ENCODE assay signal across 1 cellular context in genomic region chr1:40693425-40693824, GRCh38.
TF ChIP-seq lines count a peak whose summit lies in the region.

No MANE protein-coding gene starts in this region.

TF ChIP-seq in HepG2, 621 proteins besides CTCF, POLR2A, EP300 and RAD21:
- TF ChIP-seq ZFP82 (CRISPR knock-in tag; IDR thresholded peaks at IDR 0.05; ENCODE audit: borderline replicate concordance) (no peak), ZNF629 (CRISPR knock-in tag; conservative IDR thresholded peaks at IDR 0.05) (peak; percentile 75), ZKSCAN8 (CRISPR knock-in tag; IDR thresholded peaks at IDR 0.05; ENCODE audit: borderline replicate concordance) (no peak), CBX2 (IDR thresholded peaks at IDR 0.05; ENCODE audit: low read depth, low read length) (no peak), CBX2 (CRISPR knock-in tag; IDR thresholded peaks at IDR 0.05; ENCODE audit: low read depth) (no peak), CHD4 (IDR thresholded peaks at IDR 0.05; ENCODE audit: borderline replicate concordance, low read length) (no peak)
- TF ChIP-seq, protein P1, sequence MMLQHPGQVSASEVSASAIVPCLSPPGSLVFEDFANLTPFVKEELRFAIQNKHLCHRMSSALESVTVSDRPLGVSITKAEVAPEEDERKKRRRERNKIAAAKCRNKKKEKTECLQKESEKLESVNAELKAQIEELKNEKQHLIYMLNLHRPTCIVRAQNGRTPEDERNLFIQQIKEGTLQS (CRISPR knock-in tag; IDR thresholded peaks at IDR 0.05): no peak
